In genomic region chr14:103078420-103078749, GRCh38 we compare ENCODE assay signal across 9 cellular contexts. TPM values are rescaled to one million over a fixed set of nuclear protein-coding genes. Genes with fewer than 3 reads are reported as not detected.
DNase-seq lines count a peak whose midpoint lies in the region; ATAC-seq, FAIRE-seq and TF ChIP-seq lines count a peak whose summit lies in the region.
"Had no signal": no experiment of that assay in that cellular context is flagged by ENCODE, and none has a peak within 500 bp of the region (broad histone marks: within the 10 kb centered on the region; RNA-seq: fewer than 3 reads in every experiment).

No MANE protein-coding gene starts in this region.

- TF ChIP-seq POLR2A in HepG2 (IDR thresholded peaks at IDR 0.05; ENCODE audit: insufficient read depth in 1 of 2, low read depth in 2 of 2, low read length in 2 of 2) = no peak

- H3K4me1 ChIP-seq in HepG2 (ENCODE audit: insufficient read depth, low read length) = peaks cover 35% of the 10 kb centered on the region

- no peaks in the 10 kb centered on the region for H3K9me3 ChIP-seq in HepG2 (ENCODE audit: low read length)

- no peak overlapping the region for H3K4me3 Mint-ChIP-seq in chondrocyte (ENCODE audit: unreplicated experiment)
- H3K4me3 Mint-ChIP-seq: dendritic cell treated with granulocyte-macrophage colony-stimulating factor and Interleukin-4, amounts not matched to agents 40 ng/mL and 50 ng/mL, for 4 days had no signal

- peak; percentile 90 for FAIRE-seq in HepG2 (lab: Jason Lieb, UNC)

- no peaks in the 10 kb centered on the region for H3K27me3 Mint-ChIP-seq in chondrocyte (ENCODE audit: low read depth)

- ATAC-seq in HG03175 (IDR thresholded peaks at IDR 0.05; ENCODE audit: unreplicated experiment) = peak; percentile 56
- peak; percentile 34 for ATAC-seq in HepG2
- no peak for ATAC-seq in GM21717 (IDR thresholded peaks at IDR 0.05; ENCODE audit: unreplicated experiment)

- intact Hi-C loops in HepG2 (cut with micrococcal nuclease; ENCODE audit: unreplicated experiment) = loop anchor here (1.0 kb wide), 1 partner anchor 214 kb away; no protein-coding TSS in a partner anchor

- TF ChIP-seq EP300 in HepG2 (IDR thresholded peaks at IDR 0.05; ENCODE audit: low read depth in 2 of 2, low read length in 2 of 2) (no peak), HepG2 (CRISPR knock-in tag; IDR thresholded peaks at IDR 0.05; ENCODE audit: borderline replicate concordance) (no peak)

- CTCF ChIA-PET in HepG2 (lab: Yijun Ruan, JAX; ENCODE audit: low intra/inter-chr PET ratio, low total read pairs) = interaction anchor here (1.3 to 2.0 kb wide), 3 partner anchors 13 to 215 kb away, joined by 4 to 8 read pairs (median 6); no protein-coding TSS in a partner anchor

- H3K36me3 Mint-ChIP-seq in chondrocyte (ENCODE audit: low read depth) = no peaks in the 10 kb centered on the region

- H3K27me3 ChIP-seq in HepG2 (ENCODE audit: control insufficient read depth in 1 of 2, insufficient read depth in 2 of 2, low read length in 2 of 2) = peaks cover 2 to 32% of the 10 kb centered on the region in 2 experiments; a peak in 3 of 5 replicates

- BruUV-seq in HepG2 (replicated peaks; lab: Mats Ljungman, UMichigan) = no TSS peak

- no peaks in the 10 kb centered on the region for H3K79me2 ChIP-seq in HepG2 (ENCODE audit: insufficient read depth, low read length)

- WGBS in HepG2 (ENCODE audit: low lambda C conversion rate) = 3% methylated on average over 9 of the region's 9 CpGs

- TF ChIP-seq RAD21 in HepG2 (CRISPR knock-in tag; IDR thresholded peaks at IDR 0.05) = peak; percentile 57; the same call in 1 of the 2 replicates

- no peak overlapping the region for H3K4me2 ChIP-seq in HepG2 (ENCODE audit: low read depth, low read length)

- DNase-seq in ELR (ENCODE audit: low read depth) (peak; percentile 90), NCI-H510A (lab: John Stamatoyannopoulos, UW) (peak; percentile 65), chondrocyte (ENCODE audit: low spot score) (peak; percentile 90), HepG2 (ENCODE audit: low spot score) (peak; percentile 73)
- peak; percentile 66 for DNase-seq in activated CD4-positive, alpha-beta T cell treated with anti-CD3 and anti-CD28 coated beads for 1 hour
- peak; percentile 60 to 67 for DNase-seq in stimulated activated CD4-positive, alpha-beta T cell treated with anti-CD3 and anti-CD28 coated beads, Interleukin-4, amount 100 ng/mL, for 48 hours (ENCODE audit: low read depth in 2 of 2)

- H2AFZ ChIP-seq in HepG2 (ENCODE audit: low read length) = no peak overlapping the region

- no peak overlapping the region for H3K4me3 ChIP-seq in HepG2 (replicated peaks in 1 of 3; ENCODE audit: insufficient read depth in 1 of 3, low read depth in 2 of 3, low read length in 3 of 3)

- peaks cover 8% of the 10 kb centered on the region for H3K4me1 Mint-ChIP-seq in chondrocyte (ENCODE audit: low read depth)

- H3K9ac ChIP-seq in HepG2 (ENCODE audit: insufficient read depth, low read depth, low read length) = no peak overlapping the region

- H4K20me1 ChIP-seq in HepG2 (ENCODE audit: insufficient read depth, low read length) = no peaks in the 10 kb centered on the region

- no peak overlapping the region for H3K27ac Mint-ChIP-seq in chondrocyte (ENCODE audit: unreplicated experiment)
- H3K27ac Mint-ChIP-seq: dendritic cell treated with granulocyte-macrophage colony-stimulating factor and Interleukin-4, amounts not matched to agents 40 ng/mL and 50 ng/mL, for 4 days had no signal

- in situ Hi-C loops in HepG2 (cut with HindIII; ENCODE audit: extremely low pct_ligation_motif_present, low pct_unique_long_range_greater_than_20kb) = loop anchor here (5.0 kb wide), 1 partner anchor 214 kb away; no protein-coding TSS in a partner anchor

- no peak overlapping the region for H3K27ac ChIP-seq in HepG2 (ENCODE audit: extremely low read length, insufficient read depth, low read length)

- no peaks in the 10 kb centered on the region for H3K36me3 ChIP-seq in HepG2 (replicated peaks in 1 of 2; ENCODE audit: control insufficient read depth in 1 of 2, insufficient read depth in 2 of 2, low read length in 2 of 2)

- POLR2A ChIA-PET in HepG2 (lab: Yijun Ruan, JAX) = no interaction called here

- TF ChIP-seq CTCF in chondrocyte (IDR thresholded peaks at IDR 0.05) (peak; percentile 82), HepG2 (CRISPR knock-in tag; IDR thresholded peaks at IDR 0.05) (peak; percentile 92)

- no peaks in the 10 kb centered on the region for H3K9me3 Mint-ChIP-seq in chondrocyte (ENCODE audit: low read depth)
- H3K9me3 Mint-ChIP-seq: dendritic cell treated with granulocyte-macrophage colony-stimulating factor and Interleukin-4, amounts not matched to agents 40 ng/mL and 50 ng/mL, for 4 days had no signal

RNA-seq across cellular contexts. Expression of gene LBHD2, which starts 5.6 kb away (rescaled TPM):
- total RNA-seq in chondrocyte = not detected in 3 replicates
- 0.72 and 1.00 TPM in 2 replicates for total RNA-seq in HepG2 (2016; rRNA removed; fragmentation: Illumina TruSeq; extraction: Trizol)
- total RNA-seq in HepG2 (2016; cell fraction: cytosol; rRNA removed; fragmentation: Illumina TruSeq; extraction: Trizol; ENCODE audit: low read depth) = 2.3 and 2.8 TPM in 2 replicates
- 0.37 and 0.39 TPM in 2 replicates for total RNA-seq in HepG2 (2016; cell fraction: insoluble cytoplasmic fraction; rRNA removed; fragmentation: Illumina TruSeq; extraction: Trizol)
- 1.1 and 4.0 TPM in 2 replicates for total RNA-seq in HepG2 (2016; cell fraction: membrane; rRNA removed; fragmentation: Illumina TruSeq; extraction: Trizol)
- total RNA-seq in HepG2 (2016; cell fraction: nucleus; rRNA removed; fragmentation: Illumina TruSeq; extraction: Trizol) = not detected in 2 replicates
- polyA plus RNA-seq in HepG2 (2011; rRNA removed) = 0.67 and 0.95 TPM in 2 replicates
- 0.85 and 2.1 TPM in 2 replicates for polyA plus RNA-seq in HepG2 (2011; cell fraction: cytosol; rRNA removed)
- 0.64 and 1.0 TPM in 2 replicates for polyA plus RNA-seq in HepG2 (2011; cell fraction: nucleus; rRNA removed)
- 0.40 and 0.72 TPM in 2 replicates for polyA plus RNA-seq in HepG2 (2012)
- polyA plus RNA-seq in HepG2 (2016; cell fraction: cytosol; fragmentation: Illumina TruSeq; extraction: Trizol; ENCODE audit: low read depth) = 2.9 and 3.8 TPM in 2 replicates
- polyA plus RNA-seq in HepG2 (2016; cell fraction: insoluble cytoplasmic fraction; fragmentation: Illumina TruSeq; extraction: Trizol; ENCODE audit: low read depth) = 0.36 and 0.88 TPM in 2 replicates
- 0.86 and 1.1 TPM in 2 replicates for polyA plus RNA-seq in HepG2 (2016; cell fraction: membrane; fragmentation: Illumina TruSeq; extraction: Trizol; ENCODE audit: low read depth)
- 0.73 and 0.75 TPM in 2 replicates for polyA plus RNA-seq in HepG2 (2016; cell fraction: nucleus; fragmentation: Illumina TruSeq; extraction: Trizol; ENCODE audit: insufficient read depth, low read depth)
- 0.30 TPM in 1 of 2 replicates, not detected in the other for polyA minus RNA-seq in HepG2 (2011; rRNA and poly(A)+ RNA removed; ENCODE audit: low replicate concordance)
- polyA minus RNA-seq in HepG2 (2011; cell fraction: cytosol; rRNA and poly(A)+ RNA removed) = not detected in 2 replicates
- not detected in 2 replicates for polyA minus RNA-seq in HepG2 (2011; cell fraction: nucleus; rRNA and poly(A)+ RNA removed)

RNA-seq across cellular contexts. Expression of gene EXOC3L4, which starts 16.1 kb away (rescaled TPM):
- total RNA-seq in chondrocyte = not detected in 3 replicates
- total RNA-seq in HepG2 (2016; rRNA removed; fragmentation: Illumina TruSeq; extraction: Trizol) = 11.3 and 27.0 TPM in 2 replicates
- total RNA-seq in HepG2 (2016; cell fraction: cytosol; rRNA removed; fragmentation: Illumina TruSeq; extraction: Trizol; ENCODE audit: low read depth) = 6.3 and 6.7 TPM in 2 replicates
- 9.0 and 28.6 TPM in 2 replicates for total RNA-seq in HepG2 (2016; cell fraction: insoluble cytoplasmic fraction; rRNA removed; fragmentation: Illumina TruSeq; extraction: Trizol)
- 11.1 and 11.5 TPM in 2 replicates for total RNA-seq in HepG2 (2016; cell fraction: membrane; rRNA removed; fragmentation: Illumina TruSeq; extraction: Trizol)
- total RNA-seq in HepG2 (2016; cell fraction: nucleus; rRNA removed; fragmentation: Illumina TruSeq; extraction: Trizol) = 32.0 and 33.7 TPM in 2 replicates
- polyA plus RNA-seq in HepG2 (2011; rRNA removed) = 11.8 and 21.2 TPM in 2 replicates
- 10.4 and 15.5 TPM in 2 replicates for polyA plus RNA-seq in HepG2 (2011; cell fraction: cytosol; rRNA removed)
- 157 and 161 TPM in 2 replicates for polyA plus RNA-seq in HepG2 (2011; cell fraction: nucleus; rRNA removed)
- polyA plus RNA-seq in HepG2 (2012) = 12.5 and 20.1 TPM in 2 replicates
- polyA plus RNA-seq in HepG2 (2016; cell fraction: cytosol; fragmentation: Illumina TruSeq; extraction: Trizol; ENCODE audit: low read depth) = 4.1 and 4.2 TPM in 2 replicates
- 7.6 and 10.6 TPM in 2 replicates for polyA plus RNA-seq in HepG2 (2016; cell fraction: insoluble cytoplasmic fraction; fragmentation: Illumina TruSeq; extraction: Trizol; ENCODE audit: low read depth)
- 6.1 and 7.1 TPM in 2 replicates for polyA plus RNA-seq in HepG2 (2016; cell fraction: membrane; fragmentation: Illumina TruSeq; extraction: Trizol; ENCODE audit: low read depth)
- 105 and 107 TPM in 2 replicates for polyA plus RNA-seq in HepG2 (2016; cell fraction: nucleus; fragmentation: Illumina TruSeq; extraction: Trizol; ENCODE audit: insufficient read depth, low read depth)
- polyA minus RNA-seq in HepG2 (2011; rRNA and poly(A)+ RNA removed; ENCODE audit: low replicate concordance) = 0.28 and 10.1 TPM in 2 replicates
- 3.4 and 5.3 TPM in 2 replicates for polyA minus RNA-seq in HepG2 (2011; cell fraction: cytosol; rRNA and poly(A)+ RNA removed)
- 24.7 and 29.2 TPM in 2 replicates for polyA minus RNA-seq in HepG2 (2011; cell fraction: nucleus; rRNA and poly(A)+ RNA removed)

RNA-seq across cellular contexts. Expression of gene CDC42BPB, which starts 21.0 kb away (rescaled TPM):
- total RNA-seq in chondrocyte (106 to 113 TPM (median 107 TPM) in 3 replicates), HepG2 (2016; rRNA removed; fragmentation: Illumina TruSeq; extraction: Trizol) (19.7 and 20.2 TPM in 2 replicates)
- total RNA-seq in HepG2 (2016; cell fraction: cytosol; rRNA removed; fragmentation: Illumina TruSeq; extraction: Trizol; ENCODE audit: low read depth) = 5.5 and 5.6 TPM in 2 replicates
- total RNA-seq in HepG2 (2016; cell fraction: insoluble cytoplasmic fraction; rRNA removed; fragmentation: Illumina TruSeq; extraction: Trizol) = 15.3 and 20.6 TPM in 2 replicates
- total RNA-seq in HepG2 (2016; cell fraction: membrane; rRNA removed; fragmentation: Illumina TruSeq; extraction: Trizol) = 7.4 and 7.9 TPM in 2 replicates
- 21.4 and 24.6 TPM in 2 replicates for total RNA-seq in HepG2 (2016; cell fraction: nucleus; rRNA removed; fragmentation: Illumina TruSeq; extraction: Trizol)
- polyA plus RNA-seq in HepG2 (2011; rRNA removed) = 32.3 and 33.3 TPM in 2 replicates
- 14.7 and 18.8 TPM in 2 replicates for polyA plus RNA-seq in HepG2 (2011; cell fraction: cytosol; rRNA removed)
- polyA plus RNA-seq in HepG2 (2011; cell fraction: nucleus; rRNA removed) = 82.2 and 87.0 TPM in 2 replicates
- 23.1 and 30.9 TPM in 2 replicates for polyA plus RNA-seq in HepG2 (2012)
- polyA plus RNA-seq in HepG2 (2016; cell fraction: cytosol; fragmentation: Illumina TruSeq; extraction: Trizol; ENCODE audit: low read depth) = 0.78 and 1.0 TPM in 2 replicates
- polyA plus RNA-seq in HepG2 (2016; cell fraction: insoluble cytoplasmic fraction; fragmentation: Illumina TruSeq; extraction: Trizol; ENCODE audit: low read depth) = 10.5 and 14.1 TPM in 2 replicates
- polyA plus RNA-seq in HepG2 (2016; cell fraction: membrane; fragmentation: Illumina TruSeq; extraction: Trizol; ENCODE audit: low read depth) = 3.0 and 3.4 TPM in 2 replicates
- polyA plus RNA-seq in HepG2 (2016; cell fraction: nucleus; fragmentation: Illumina TruSeq; extraction: Trizol; ENCODE audit: insufficient read depth, low read depth) = 45.7 and 47.5 TPM in 2 replicates
- 93.6 and 143 TPM in 2 replicates for polyA minus RNA-seq in HepG2 (2011; rRNA and poly(A)+ RNA removed; ENCODE audit: low replicate concordance)
- 23.7 and 25.9 TPM in 2 replicates for polyA minus RNA-seq in HepG2 (2011; cell fraction: cytosol; rRNA and poly(A)+ RNA removed)
- 38.8 and 39.3 TPM in 2 replicates for polyA minus RNA-seq in HepG2 (2011; cell fraction: nucleus; rRNA and poly(A)+ RNA removed)

RNA-seq across cellular contexts. Expression of gene TNFAIP2, which starts 44.9 kb away (rescaled TPM):
- 1.9 to 16.7 TPM (median 13.3 TPM) in 3 replicates for total RNA-seq in chondrocyte
- 0.45 and 0.46 TPM in 2 replicates for total RNA-seq in HepG2 (2016; rRNA removed; fragmentation: Illumina TruSeq; extraction: Trizol)
- total RNA-seq in HepG2 (2016; cell fraction: cytosol; rRNA removed; fragmentation: Illumina TruSeq; extraction: Trizol; ENCODE audit: low read depth) = not detected in 2 replicates
- total RNA-seq in HepG2 (2016; cell fraction: insoluble cytoplasmic fraction; rRNA removed; fragmentation: Illumina TruSeq; extraction: Trizol) = 0.45 and 0.67 TPM in 2 replicates
- total RNA-seq in HepG2 (2016; cell fraction: membrane; rRNA removed; fragmentation: Illumina TruSeq; extraction: Trizol) = 0.31 and 0.40 TPM in 2 replicates
- total RNA-seq in HepG2 (2016; cell fraction: nucleus; rRNA removed; fragmentation: Illumina TruSeq; extraction: Trizol) = 0.34 and 0.94 TPM in 2 replicates
- polyA plus RNA-seq in HepG2 (2011; rRNA removed) = 0.91 and 1.5 TPM in 2 replicates
- polyA plus RNA-seq in HepG2 (2011; cell fraction: cytosol; rRNA removed) = 0.28 and 0.81 TPM in 2 replicates
- 7.5 and 18.0 TPM in 2 replicates for polyA plus RNA-seq in HepG2 (2011; cell fraction: nucleus; rRNA removed)
- 0.36 and 0.61 TPM in 2 replicates for polyA plus RNA-seq in HepG2 (2012)
- polyA plus RNA-seq in HepG2 (2016; cell fraction: cytosol; fragmentation: Illumina TruSeq; extraction: Trizol; ENCODE audit: low read depth) = not detected in 2 replicates
- 0.16 and 0.42 TPM in 2 replicates for polyA plus RNA-seq in HepG2 (2016; cell fraction: insoluble cytoplasmic fraction; fragmentation: Illumina TruSeq; extraction: Trizol; ENCODE audit: low read depth)
- 0.18 and 0.23 TPM in 2 replicates for polyA plus RNA-seq in HepG2 (2016; cell fraction: membrane; fragmentation: Illumina TruSeq; extraction: Trizol; ENCODE audit: low read depth)
- 0.83 and 1.8 TPM in 2 replicates for polyA plus RNA-seq in HepG2 (2016; cell fraction: nucleus; fragmentation: Illumina TruSeq; extraction: Trizol; ENCODE audit: insufficient read depth, low read depth)
- 2.4 and 123 TPM in 2 replicates for polyA minus RNA-seq in HepG2 (2011; rRNA and poly(A)+ RNA removed; ENCODE audit: low replicate concordance)
- polyA minus RNA-seq in HepG2 (2011; cell fraction: cytosol; rRNA and poly(A)+ RNA removed) = 0.79 and 1.2 TPM in 2 replicates
- 1.5 and 2.1 TPM in 2 replicates for polyA minus RNA-seq in HepG2 (2011; cell fraction: nucleus; rRNA and poly(A)+ RNA removed)
